In the genomic region with DNA sequence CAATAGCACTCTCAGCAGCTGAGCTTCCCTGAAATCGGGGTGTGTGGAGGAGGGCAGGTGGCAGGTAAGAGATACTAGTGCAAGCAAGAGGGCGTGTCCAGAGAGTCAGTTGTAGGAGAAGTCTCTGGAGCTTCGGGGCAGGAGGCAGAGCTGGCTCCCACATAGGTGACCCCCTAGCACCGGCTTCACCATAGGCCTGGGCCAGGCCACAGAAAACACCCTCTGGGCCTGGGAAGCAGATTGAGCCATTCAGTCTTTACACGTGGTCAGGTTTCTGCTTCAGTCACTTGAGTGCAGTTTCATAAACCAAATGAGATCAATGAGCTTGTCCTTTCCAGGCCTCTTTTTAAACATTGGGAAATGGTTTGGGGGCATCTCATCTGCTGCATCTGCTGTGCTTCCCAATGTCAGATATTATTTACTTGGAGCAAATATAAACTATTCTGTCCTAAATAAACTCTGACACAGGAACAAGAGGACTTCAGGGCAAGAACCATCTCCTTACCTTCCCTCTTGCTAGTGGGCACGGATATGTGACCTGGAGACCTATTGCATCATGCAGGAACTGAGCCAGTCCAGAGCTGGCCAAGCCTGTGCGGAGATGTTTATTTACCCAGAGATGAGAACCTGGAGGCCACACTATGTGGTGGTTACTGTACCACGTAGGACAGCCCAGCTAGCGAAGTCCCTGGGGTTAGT, we compare ENCODE assay signal across 1 cellular context.
A peak's percentile ranks its signal among the peaks of the same experiment; 100 is the strongest.
TF ChIP-seq lines count a peak whose summit lies in the region.

No MANE protein-coding gene starts in this region.

TF ChIP-seq in A549, 52 proteins besides CTCF, POLR2A, EP300 and RAD21 (continued from another document):
- TF ChIP-seq, protein P1, sequence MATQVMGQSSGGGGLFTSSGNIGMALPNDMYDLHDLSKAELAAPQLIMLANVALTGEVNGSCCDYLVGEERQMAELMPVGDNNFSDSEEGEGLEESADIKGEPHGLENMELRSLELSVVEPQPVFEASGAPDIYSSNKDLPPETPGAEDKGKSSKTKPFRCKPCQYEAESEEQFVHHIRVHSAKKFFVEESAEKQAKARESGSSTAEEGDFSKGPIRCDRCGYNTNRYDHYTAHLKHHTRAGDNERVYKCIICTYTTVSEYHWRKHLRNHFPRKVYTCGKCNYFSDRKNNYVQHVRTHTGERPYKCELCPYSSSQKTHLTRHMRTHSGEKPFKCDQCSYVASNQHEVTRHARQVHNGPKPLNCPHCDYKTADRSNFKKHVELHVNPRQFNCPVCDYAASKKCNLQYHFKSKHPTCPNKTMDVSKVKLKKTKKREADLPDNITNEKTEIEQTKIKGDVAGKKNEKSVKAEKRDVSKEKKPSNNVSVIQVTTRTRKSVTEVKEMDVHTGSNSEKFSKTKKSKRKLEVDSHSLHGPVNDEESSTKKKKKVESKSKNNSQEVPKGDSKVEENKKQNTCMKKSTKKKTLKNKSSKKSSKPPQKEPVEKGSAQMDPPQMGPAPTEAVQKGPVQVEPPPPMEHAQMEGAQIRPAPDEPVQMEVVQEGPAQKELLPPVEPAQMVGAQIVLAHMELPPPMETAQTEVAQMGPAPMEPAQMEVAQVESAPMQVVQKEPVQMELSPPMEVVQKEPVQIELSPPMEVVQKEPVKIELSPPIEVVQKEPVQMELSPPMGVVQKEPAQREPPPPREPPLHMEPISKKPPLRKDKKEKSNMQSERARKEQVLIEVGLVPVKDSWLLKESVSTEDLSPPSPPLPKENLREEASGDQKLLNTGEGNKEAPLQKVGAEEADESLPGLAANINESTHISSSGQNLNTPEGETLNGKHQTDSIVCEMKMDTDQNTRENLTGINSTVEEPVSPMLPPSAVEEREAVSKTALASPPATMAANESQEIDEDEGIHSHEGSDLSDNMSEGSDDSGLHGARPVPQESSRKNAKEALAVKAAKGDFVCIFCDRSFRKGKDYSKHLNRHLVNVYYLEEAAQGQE (IDR thresholded peaks at IDR 0.05): no peak; the same call in 1 of the 2 replicates
- TF ChIP-seq CHD2 (IDR thresholded peaks at IDR 0.05; ENCODE audit: low read length, partially characterized antibody) (no peak), KDM5A (IDR thresholded peaks at IDR 0.05) (no peak), RNF2 (IDR thresholded peaks at IDR 0.05; ENCODE audit: borderline replicate concordance, low read depth) (no peak), EHMT2 (IDR thresholded peaks at IDR 0.05; ENCODE audit: low read depth) (no peak), FOXS1 (CRISPR knock-in tag; IDR thresholded peaks at IDR 0.05) (peak; percentile 86), RARB (CRISPR knock-in tag; IDR thresholded peaks at IDR 0.05) (peak; percentile 93), MAZ (IDR thresholded peaks at IDR 0.05; ENCODE audit: borderline replicate concordance, low read depth, low read length) (no peak), BHLHE40 (IDR thresholded peaks at IDR 0.05; ENCODE audit: low read depth, low read length) (no peak), JUNB (IDR thresholded peaks at IDR 0.05) (peak; percentile 92), CEBPB (IDR thresholded peaks at IDR 0.05) (peak; percentile 98 to 100), MYC (IDR thresholded peaks at IDR 0.05; ENCODE audit: borderline replicate concordance, low read length) (peak; percentile 69), ZNF302 (CRISPR knock-in tag; IDR thresholded peaks at IDR 0.05) (peak; percentile 71; the same call in 1 of the 2 replicates), ZC3H11A (IDR thresholded peaks at IDR 0.05) (no peak), HOXA7 (CRISPR knock-in tag; IDR thresholded peaks at IDR 0.05) (peak; percentile 81), FOSB (CRISPR knock-in tag; IDR thresholded peaks at IDR 0.05) (peak; percentile 53; the same call in 1 of the 2 replicates), ZSCAN20 (CRISPR knock-in tag; IDR thresholded peaks at IDR 0.05) (peak; percentile 91), NFE2L2 (conservative IDR thresholded peaks at IDR 0.05; ENCODE audit: low read length) (no peak), RFX5 (IDR thresholded peaks at IDR 0.05) (0 out of 2 replicates have a peak, but pooled peaks have one; percentile 20), ESRRA (IDR thresholded peaks at IDR 0.05; ENCODE audit: borderline replicate concordance, low read length) (peak; percentile 63), POLR2AphosphoS2 (conservative IDR thresholded peaks at IDR 0.05; ENCODE audit: low read length) (no peak), SREBF2 (IDR thresholded peaks at IDR 0.05) (no peak), GATA3 (IDR thresholded peaks at IDR 0.05; ENCODE audit: borderline replicate concordance) (peak; percentile 99), NR3C1 (IDR thresholded peaks at IDR 0.05) (no peak), CBX2 (IDR thresholded peaks at IDR 0.05; ENCODE audit: borderline replicate concordance, low read depth) (no peak), JUN (IDR thresholded peaks at IDR 0.05) (peak; percentile 99 to 100), SMC3 (IDR thresholded peaks at IDR 0.05) (peak; percentile 58), CBX8 (IDR thresholded peaks at IDR 0.05) (no peak), TFCP2L1 (CRISPR knock-in tag; IDR thresholded peaks at IDR 0.05) (peak; percentile 67; the same call in 1 of the 2 replicates), EHF (CRISPR knock-in tag; IDR thresholded peaks at IDR 0.05) (peak; percentile 93)
- TF ChIP-seq, protein P2, sequence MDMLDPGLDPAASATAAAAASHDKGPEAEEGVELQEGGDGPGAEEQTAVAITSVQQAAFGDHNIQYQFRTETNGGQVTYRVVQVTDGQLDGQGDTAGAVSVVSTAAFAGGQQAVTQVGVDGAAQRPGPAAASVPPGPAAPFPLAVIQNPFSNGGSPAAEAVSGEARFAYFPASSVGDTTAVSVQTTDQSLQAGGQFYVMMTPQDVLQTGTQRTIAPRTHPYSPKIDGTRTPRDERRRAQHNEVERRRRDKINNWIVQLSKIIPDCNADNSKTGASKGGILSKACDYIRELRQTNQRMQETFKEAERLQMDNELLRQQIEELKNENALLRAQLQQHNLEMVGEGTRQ (IDR thresholded peaks at IDR 0.05): no peak; the same call in 1 of the 2 replicates
- TF ChIP-seq, protein P3, sequence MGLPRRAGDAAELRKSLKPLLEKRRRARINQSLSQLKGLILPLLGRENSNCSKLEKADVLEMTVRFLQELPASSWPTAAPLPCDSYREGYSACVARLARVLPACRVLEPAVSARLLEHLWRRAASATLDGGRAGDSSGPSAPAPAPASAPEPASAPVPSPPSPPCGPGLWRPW (IDR thresholded peaks at IDR 0.05): peak; percentile 83
- TF ChIP-seq, protein P4, sequence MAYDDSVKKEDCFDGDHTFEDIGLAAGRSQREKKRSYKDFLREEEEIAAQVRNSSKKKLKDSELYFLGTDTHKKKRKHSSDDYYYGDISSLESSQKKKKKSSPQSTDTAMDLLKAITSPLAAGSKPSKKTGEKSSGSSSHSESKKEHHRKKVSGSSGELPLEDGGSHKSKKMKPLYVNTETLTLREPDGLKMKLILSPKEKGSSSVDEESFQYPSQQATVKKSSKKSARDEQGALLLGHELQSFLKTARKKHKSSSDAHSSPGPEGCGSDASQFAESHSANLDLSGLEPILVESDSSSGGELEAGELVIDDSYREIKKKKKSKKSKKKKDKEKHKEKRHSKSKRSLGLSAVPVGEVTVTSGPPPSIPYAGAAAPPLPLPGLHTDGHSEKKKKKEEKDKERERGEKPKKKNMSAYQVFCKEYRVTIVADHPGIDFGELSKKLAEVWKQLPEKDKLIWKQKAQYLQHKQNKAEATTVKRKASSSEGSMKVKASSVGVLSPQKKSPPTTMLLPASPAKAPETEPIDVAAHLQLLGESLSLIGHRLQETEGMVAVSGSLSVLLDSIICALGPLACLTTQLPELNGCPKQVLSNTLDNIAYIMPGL (CRISPR knock-in tag; IDR thresholded peaks at IDR 0.05; ENCODE audit: borderline replicate concordance): no peak; the same call in 1 of the 2 replicates
- TF ChIP-seq, protein P5, sequence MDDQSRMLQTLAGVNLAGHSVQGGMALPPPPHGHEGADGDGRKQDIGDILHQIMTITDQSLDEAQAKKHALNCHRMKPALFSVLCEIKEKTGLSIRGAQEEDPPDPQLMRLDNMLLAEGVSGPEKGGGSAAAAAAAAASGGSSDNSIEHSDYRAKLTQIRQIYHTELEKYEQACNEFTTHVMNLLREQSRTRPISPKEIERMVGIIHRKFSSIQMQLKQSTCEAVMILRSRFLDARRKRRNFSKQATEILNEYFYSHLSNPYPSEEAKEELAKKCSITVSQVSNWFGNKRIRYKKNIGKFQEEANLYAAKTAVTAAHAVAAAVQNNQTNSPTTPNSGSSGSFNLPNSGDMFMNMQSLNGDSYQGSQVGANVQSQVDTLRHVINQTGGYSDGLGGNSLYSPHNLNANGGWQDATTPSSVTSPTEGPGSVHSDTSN (IDR thresholded peaks at IDR 0.05): peak; percentile 84
- TF ChIP-seq, protein P6, sequence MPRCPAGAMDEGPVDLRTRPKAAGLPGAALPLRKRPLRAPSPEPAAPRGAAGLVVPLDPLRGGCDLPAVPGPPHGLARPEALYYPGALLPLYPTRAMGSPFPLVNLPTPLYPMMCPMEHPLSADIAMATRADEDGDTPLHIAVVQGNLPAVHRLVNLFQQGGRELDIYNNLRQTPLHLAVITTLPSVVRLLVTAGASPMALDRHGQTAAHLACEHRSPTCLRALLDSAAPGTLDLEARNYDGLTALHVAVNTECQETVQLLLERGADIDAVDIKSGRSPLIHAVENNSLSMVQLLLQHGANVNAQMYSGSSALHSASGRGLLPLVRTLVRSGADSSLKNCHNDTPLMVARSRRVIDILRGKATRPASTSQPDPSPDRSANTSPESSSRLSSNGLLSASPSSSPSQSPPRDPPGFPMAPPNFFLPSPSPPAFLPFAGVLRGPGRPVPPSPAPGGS (IDR thresholded peaks at IDR 0.05): peak; percentile 96
- TF ChIP-seq, protein P7, sequence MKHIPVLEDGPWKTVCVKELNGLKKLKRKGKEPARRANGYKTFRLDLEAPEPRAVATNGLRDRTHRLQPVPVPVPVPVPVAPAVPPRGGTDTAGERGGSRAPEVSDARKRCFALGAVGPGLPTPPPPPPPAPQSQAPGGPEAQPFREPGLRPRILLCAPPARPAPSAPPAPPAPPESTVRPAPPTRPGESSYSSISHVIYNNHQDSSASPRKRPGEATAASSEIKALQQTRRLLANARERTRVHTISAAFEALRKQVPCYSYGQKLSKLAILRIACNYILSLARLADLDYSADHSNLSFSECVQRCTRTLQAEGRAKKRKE (CRISPR knock-in tag; IDR thresholded peaks at IDR 0.05; ENCODE audit: low read depth): peak; percentile 96
- TF ChIP-seq, protein P8, sequence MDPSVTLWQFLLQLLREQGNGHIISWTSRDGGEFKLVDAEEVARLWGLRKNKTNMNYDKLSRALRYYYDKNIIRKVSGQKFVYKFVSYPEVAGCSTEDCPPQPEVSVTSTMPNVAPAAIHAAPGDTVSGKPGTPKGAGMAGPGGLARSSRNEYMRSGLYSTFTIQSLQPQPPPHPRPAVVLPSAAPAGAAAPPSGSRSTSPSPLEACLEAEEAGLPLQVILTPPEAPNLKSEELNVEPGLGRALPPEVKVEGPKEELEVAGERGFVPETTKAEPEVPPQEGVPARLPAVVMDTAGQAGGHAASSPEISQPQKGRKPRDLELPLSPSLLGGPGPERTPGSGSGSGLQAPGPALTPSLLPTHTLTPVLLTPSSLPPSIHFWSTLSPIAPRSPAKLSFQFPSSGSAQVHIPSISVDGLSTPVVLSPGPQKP (IDR thresholded peaks at IDR 0.05; ENCODE audit: low read depth, low read length): no peak
- TF ChIP-seq, protein P9, sequence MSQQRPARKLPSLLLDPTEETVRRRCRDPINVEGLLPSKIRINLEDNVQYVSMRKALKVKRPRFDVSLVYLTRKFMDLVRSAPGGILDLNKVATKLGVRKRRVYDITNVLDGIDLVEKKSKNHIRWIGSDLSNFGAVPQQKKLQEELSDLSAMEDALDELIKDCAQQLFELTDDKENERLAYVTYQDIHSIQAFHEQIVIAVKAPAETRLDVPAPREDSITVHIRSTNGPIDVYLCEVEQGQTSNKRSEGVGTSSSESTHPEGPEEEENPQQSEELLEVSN (IDR thresholded peaks at IDR 0.05; ENCODE audit: borderline replicate concordance, low read depth): no peak; the same call in 1 of the 2 replicates
